ENCODE assay signal across 8 cellular contexts in genomic region chr18:62715439-62715792, GRCh38. TPM values are rescaled to one million over a fixed set of nuclear protein-coding genes. Genes with fewer than 3 reads are reported as not detected.
DNase-seq lines count a peak whose midpoint lies in the region; ATAC-seq, FAIRE-seq and TF ChIP-seq lines count a peak whose summit lies in the region.

TSS of gene PHLPP1 (plus strand) at chr18:62715541. CDS start at chr18:62715684, 143 bp downstream.

- peaks cover 10% of the 10 kb centered on the region for H3K27me3 Mint-ChIP-seq in activated naive CD8-positive, alpha-beta T cell treated with anti-CD3 and anti-CD28 coated beads, Interleukin-2, amount 10 ng/mL, durations not matched to agents 7 days and 5 days

- peak in 1 of 2 donors; percentile 86 for TF ChIP-seq POLR2A in heart left ventricle (IDR thresholded peaks at IDR 0.05)

- H3K27me3 ChIP-seq in heart left ventricle = no peaks in the 10 kb centered on the region

- intact Hi-C loops in heart left ventricle (cut with DNase I) (loop anchor here (2.0 to 10.0 kb wide), 20 partner anchors 82 to 709 kb away; partner anchors contain the start of genes ZCCHC2 (in 3 of the 10), PIGN (in 2 of the 10), RELCH (in 2 of the 10) and VPS4B (in 2 of the 10)), Right ventricle myocardium inferior (cut with DNase I) (loop anchor here (1.0 to 10.0 kb wide), 6 partner anchors 67 to 709 kb away; partner anchors contain the start of gene VPS4B), kidney (cut with DNase I) (loop anchor here (10.0 kb wide), 1 partner anchor 259 kb away; no protein-coding TSS in a partner anchor)

- 0 to 1% (median 0%) methylated on average over 24 to 51 of the region's 51 CpGs; no CpG with 5 or more reads in 1 of the 4 donors for WGBS in heart left ventricle, 4 donors

- peak within 1 kb of the TSS; percentile 54 to 74 for H3K9ac ChIP-seq in kidney (ENCODE audit: low read length in 2 of 2)

- H3K9me3 Mint-ChIP-seq in activated naive CD8-positive, alpha-beta T cell treated with anti-CD3 and anti-CD28 coated beads, Interleukin-2, amount 10 ng/mL, durations not matched to agents 7 days and 5 days = no peaks in the 10 kb centered on the region

- peaks cover 22% of the 10 kb centered on the region for H3K4me1 Mint-ChIP-seq in activated naive CD8-positive, alpha-beta T cell treated with anti-CD3 and anti-CD28 coated beads, Interleukin-2, amount 10 ng/mL, durations not matched to agents 7 days and 5 days

- H3K4me3 Mint-ChIP-seq in activated naive CD8-positive, alpha-beta T cell treated with anti-CD3 and anti-CD28 coated beads, Interleukin-2, amount 10 ng/mL, durations not matched to agents 7 days and 5 days = peak within 1 kb of the TSS; percentile 85

- peak within 1 kb of the TSS; percentile 79 for H3K27ac Mint-ChIP-seq in activated naive CD8-positive, alpha-beta T cell treated with anti-CD3 and anti-CD28 coated beads, Interleukin-2, amount 10 ng/mL, durations not matched to agents 7 days and 5 days

- ATAC-seq in heart left ventricle (no peak), Right ventricle myocardium inferior (no peak), HG03135 (IDR thresholded peaks at IDR 0.05; ENCODE audit: unreplicated experiment) (peak; percentile 28)
- peak; percentile 38 for ATAC-seq in activated naive CD8-positive, alpha-beta T cell treated with anti-CD3 and anti-CD28 coated beads, Interleukin-2, amount 10 ng/mL, durations not matched to agents 7 days and 5 days (ENCODE audit: low read depth)

- H3K36me3 ChIP-seq in heart left ventricle (no peaks in the 10 kb centered on the region), kidney (ENCODE audit: control insufficient read depth in 1 of 2, insufficient read depth in 2 of 2, low read length in 2 of 2) (no peaks in the 10 kb centered on the region)

- DNase-seq in heart left ventricle = no peak
- no peak for DNase-seq in Right ventricle myocardium inferior (ENCODE audit: missing footprints)
- DNase-seq in activated naive CD8-positive, alpha-beta T cell treated with anti-CD3 and anti-CD28 coated beads, Interleukin-2, amount 10 ng/mL, durations not matched to agents 7 days and 5 days = no peak
- no peak for DNase-seq in kidney
- DNase-seq in D341Med (ENCODE audit: low spot score) = no peak
- no peak for DNase-seq in putamen (ENCODE audit: low spot score)

- no peaks in the 10 kb centered on the region for H3K36me3 Mint-ChIP-seq in activated naive CD8-positive, alpha-beta T cell treated with anti-CD3 and anti-CD28 coated beads, Interleukin-2, amount 10 ng/mL, durations not matched to agents 7 days and 5 days

- H3K9me3 ChIP-seq in heart left ventricle (no peaks in the 10 kb centered on the region), kidney (ENCODE audit: control insufficient read depth in 1 of 2, low read length in 2 of 2) (no peaks in the 10 kb centered on the region)

- peak within 1 kb of the TSS; percentile 66 to 98 (median 91) for H3K27ac ChIP-seq in heart left ventricle
- H3K27ac ChIP-seq in kidney (ENCODE audit: low read depth in 2 of 2, low read length in 2 of 2) = peak within 1 kb of the TSS; percentile 95 to 98

- H3K4me1 ChIP-seq in heart left ventricle (peaks cover 0 to 39% (median 19%) of the 10 kb centered on the region in 12 donors), kidney (ENCODE audit: control insufficient read depth in 1 of 2, insufficient read depth in 1 of 2, low read depth in 1 of 2, low read length in 2 of 2) (peaks cover 3 to 7% of the 10 kb centered on the region in 2 donors)

- H3K4me3 ChIP-seq in heart left ventricle = peak within 1 kb of the TSS; percentile 56 to 88 (median 76)
- peak within 1 kb of the TSS; percentile 60 to 69 for H3K4me3 ChIP-seq in kidney (ENCODE audit: low read length in 2 of 2)

- TF ChIP-seq CTCF in heart left ventricle (IDR thresholded peaks at IDR 0.05) (no peak), kidney (IDR thresholded peaks at IDR 0.05; ENCODE audit: borderline replicate concordance, extremely low read depth, insufficient read depth) (no peak), subcutaneous adipose tissue (IDR thresholded peaks at IDR 0.05; ENCODE audit: low read depth) (no peak)

- POLR2A ChIA-PET in activated naive CD8-positive, alpha-beta T cell treated with anti-CD3 and anti-CD28 coated beads, Interleukin-2, amount 10 ng/mL, durations not matched to agents 7 days and 5 days (lab: Charles Lee) = interaction anchor here (0.6 to 2.4 kb wide), 5 partner anchors 129 to 528 kb away, joined by 3 to 8 read pairs (median 5); partner anchors contain the start of genes PIGN and RELCH

- no peak for FAIRE-seq in kidney (lab: Jason Lieb, UNC)

RNA-seq across cellular contexts. Expression of gene PHLPP1, which starts in this region (rescaled TPM):
- 10 to 100 TPM in 1 of 9 donors, 1 to 10 TPM in 8; 4.9 to 11.1 (median 6.3) TPM for total RNA-seq in heart left ventricle
- 1 to 10 TPM; 1.7 to 2.6 TPM for polyA plus RNA-seq in heart left ventricle
- total RNA-seq in Right ventricle myocardium inferior = 5.1 TPM
- 1 to 10 TPM; 5.8 to 6.1 TPM for total RNA-seq in activated naive CD8-positive, alpha-beta T cell treated with anti-CD3 and anti-CD28 coated beads, Interleukin-2, amount 10 ng/mL, durations not matched to agents 7 days and 5 days
- total RNA-seq in kidney = 13.0 TPM
- polyA plus RNA-seq in kidney (ENCODE audit: insufficient read depth, low read depth, low replicate concordance) = 2.9 TPM
- total RNA-seq in subcutaneous adipose tissue = 10 to 100 TPM in 3 of 4 donors, 1 to 10 TPM in 1; 9.7 to 28.3 (median 21.2) TPM

Comparison
In these comparisons a context has a peak if more than half of its experiments do, and no peak if none do; other contexts are left out.
1. ATAC-seq: peak in HG03135 (single experiment) and activated naive CD8-positive, alpha-beta T cell treated with anti-CD3 and anti-CD28 coated beads, Interleukin-2, amount 10 ng/mL, durations not matched to agents 7 days and 5 days (single experiment); none in heart left ventricle (0 of 4) and Right ventricle myocardium inferior (single experiment).